ENCODE assay signal across 1 cellular context in the genomic region with DNA sequence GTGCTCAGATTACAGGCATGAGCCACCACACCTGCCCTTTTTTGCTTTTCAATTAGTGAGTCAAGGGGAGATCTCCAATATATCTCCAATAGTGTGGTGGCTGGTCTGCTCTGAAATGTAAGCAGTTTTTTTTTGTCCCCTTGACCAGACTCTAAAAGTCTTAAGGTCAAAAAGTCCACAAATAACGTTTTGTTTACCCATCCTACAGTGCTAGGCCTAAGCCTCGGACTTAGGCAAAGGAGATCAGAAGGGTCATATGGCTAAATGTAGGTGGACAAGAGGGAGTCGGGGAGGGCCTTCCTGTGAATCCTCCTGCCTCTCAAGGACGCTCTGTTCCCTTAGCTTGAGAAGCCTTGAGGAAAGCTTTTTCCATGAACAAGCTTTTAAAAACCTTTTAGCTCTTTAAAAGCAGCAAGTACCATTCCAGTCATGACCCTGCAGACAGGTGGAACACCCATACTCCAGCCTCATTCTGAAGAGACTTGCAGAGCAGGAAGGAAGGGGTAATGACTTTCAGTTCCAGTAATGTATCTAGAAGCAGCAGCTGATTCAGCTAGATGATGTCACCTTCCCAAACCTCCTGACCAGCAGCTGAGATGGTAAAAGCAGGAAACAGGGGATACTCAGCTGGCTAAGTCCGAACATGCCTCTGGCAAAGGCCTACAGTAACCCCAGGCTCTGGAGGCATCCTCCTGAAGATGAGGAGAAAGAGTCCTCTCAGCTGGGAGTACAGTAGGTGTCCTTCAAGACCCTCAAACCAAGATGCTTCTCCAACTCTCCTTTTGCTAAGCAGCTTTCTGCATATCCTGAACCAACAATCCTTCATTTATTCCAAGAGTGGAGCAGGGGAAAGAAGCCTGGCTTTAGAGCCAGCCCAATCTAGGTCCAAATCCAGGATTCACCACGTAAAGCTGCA.
TF ChIP-seq lines count a peak whose summit lies in the region.

No MANE protein-coding gene starts in this region.

TF ChIP-seq in GM23338, 12 proteins besides CTCF, POLR2A, EP300 and RAD21 (continued from another document):
- TF ChIP-seq, protein P1, sequence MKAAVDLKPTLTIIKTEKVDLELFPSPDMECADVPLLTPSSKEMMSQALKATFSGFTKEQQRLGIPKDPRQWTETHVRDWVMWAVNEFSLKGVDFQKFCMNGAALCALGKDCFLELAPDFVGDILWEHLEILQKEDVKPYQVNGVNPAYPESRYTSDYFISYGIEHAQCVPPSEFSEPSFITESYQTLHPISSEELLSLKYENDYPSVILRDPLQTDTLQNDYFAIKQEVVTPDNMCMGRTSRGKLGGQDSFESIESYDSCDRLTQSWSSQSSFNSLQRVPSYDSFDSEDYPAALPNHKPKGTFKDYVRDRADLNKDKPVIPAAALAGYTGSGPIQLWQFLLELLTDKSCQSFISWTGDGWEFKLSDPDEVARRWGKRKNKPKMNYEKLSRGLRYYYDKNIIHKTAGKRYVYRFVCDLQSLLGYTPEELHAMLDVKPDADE (IDR thresholded peaks at IDR 0.05), result no peak
- no peak for TF ChIP-seq NANOG (IDR thresholded peaks at IDR 0.05; ENCODE audit: borderline replicate concordance)
TF ChIP-seq in GM23338: peak in this region for 0.
